ENCODE assay signal across 8 cellular contexts in the genomic region with DNA sequence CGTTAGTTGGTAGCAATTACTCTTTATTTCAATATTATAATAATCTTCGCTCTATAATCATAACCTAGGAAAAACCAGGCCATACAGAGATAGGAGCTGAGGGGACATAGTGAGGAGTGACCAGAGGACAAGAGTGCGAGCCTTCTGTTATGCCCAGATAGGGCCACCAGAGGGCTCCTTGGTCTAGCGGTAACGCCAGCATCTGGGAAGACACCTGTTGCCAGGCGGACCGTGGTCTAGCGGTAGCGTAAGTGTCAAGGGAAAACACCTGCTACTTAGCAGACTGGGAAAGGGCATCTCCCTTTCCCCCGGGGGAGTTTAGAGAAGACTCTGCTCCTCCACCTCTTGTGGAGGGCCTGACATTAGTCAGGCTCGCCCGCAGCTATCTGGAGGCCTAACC.
DNase-seq lines count a peak whose midpoint lies in the region; ATAC-seq, FAIRE-seq and TF ChIP-seq lines count a peak whose summit lies in the region.
"Not testable (repeated sequence)": the region's sequence is repeated elsewhere in the genome, so short reads cannot be mapped to it uniquely, and the experiment has no call there.

No MANE protein-coding gene starts in this region.

- H3K27ac ChIP-seq in C4-2B; RWPE1; GM12878 (ENCODE audit: control insufficient read depth, insufficient read depth); HepG2 (ENCODE audit: extremely low read length, insufficient read depth, low read length); smooth muscle cell (ENCODE audit: low read depth): not testable (repeated sequence)

- WGBS in GM12878 (ENCODE audit: insufficient coverage, insufficient replicate concordance, low lambda C conversion rate, missing lambda C conversion rate): 64% methylated on average over 12 of the region's 12 CpGs
- 17% methylated on average over 10 of the region's 12 CpGs for WGBS in HepG2 (ENCODE audit: low lambda C conversion rate)
- 36% methylated on average over 12 of the region's 12 CpGs for WGBS in smooth muscle cell (ENCODE audit: low lambda C conversion rate)

- H3K36me3 ChIP-seq in GM12878 (ENCODE audit: control insufficient read depth in 2 of 2, insufficient read depth in 2 of 2, low read length in 1 of 2); HepG2 (replicated peaks in 1 of 2; ENCODE audit: control insufficient read depth in 1 of 2, insufficient read depth in 2 of 2, low read length in 2 of 2); smooth muscle cell (ENCODE audit: low read depth): not testable (repeated sequence)

- not testable (repeated sequence) for H3K27me3 ChIP-seq in GM12878 (replicated peaks in 1 of 2; ENCODE audit: control insufficient read depth in 2 of 2, insufficient read depth in 2 of 2, low read length in 1 of 2); HepG2 (ENCODE audit: control insufficient read depth in 1 of 2, insufficient read depth in 2 of 2, low read length in 2 of 2); smooth muscle cell (ENCODE audit: low read depth)

- POLR2A ChIA-PET in RWPE1 (lab: Yijun Ruan, JAX; ENCODE audit: low non-redundant PET); GM12878 (lab: Charles Lee); HepG2 (lab: Yijun Ruan, JAX): not testable (repeated sequence)

- H3K9me3 ChIP-seq in GM12878 (replicated peaks; ENCODE audit: control insufficient read depth, insufficient read depth, low read length); HepG2 (ENCODE audit: low read length); smooth muscle cell (replicated peaks; ENCODE audit: low read depth): not testable (repeated sequence)

- not testable (repeated sequence) for H3K4me1 ChIP-seq in GM12878 (ENCODE audit: control insufficient read depth, insufficient read depth, low read length); HepG2 (ENCODE audit: insufficient read depth, low read length); smooth muscle cell (ENCODE audit: low read depth)

- not testable (repeated sequence) for H3K4me2 ChIP-seq in GM12878 (ENCODE audit: control insufficient read depth, insufficient read depth); HepG2 (ENCODE audit: low read depth, low read length); smooth muscle cell

- intact Hi-C loops in GM12878 (cut with micrococcal nuclease; ENCODE audit: unreplicated experiment) (loop anchor here (2.0 to 5.0 kb wide), 2 partner anchors 114 to 967 kb away; no protein-coding TSS in a partner anchor), Right ventricle myocardium inferior (cut with DNase I) (loop anchor here (2.0 kb wide), 1 partner anchor 116 kb away; no protein-coding TSS in a partner anchor), HepG2 (cut with micrococcal nuclease; ENCODE audit: unreplicated experiment) (loop anchor here (1.0 kb wide), 2 partner anchors 50 to 114 kb away; no protein-coding TSS in a partner anchor)

- not testable (repeated sequence) for H3K9ac ChIP-seq in GM12878 (ENCODE audit: control insufficient read depth, insufficient read depth, low read length); HepG2 (ENCODE audit: insufficient read depth, low read depth, low read length); smooth muscle cell (ENCODE audit: low read depth)

- not testable (repeated sequence) for BruUV-seq in GM12878 (replicated peaks; lab: Mats Ljungman, UMichigan); HepG2 (replicated peaks; lab: Mats Ljungman, UMichigan)

- not testable (repeated sequence) for H3K79me2 ChIP-seq in GM12878 (ENCODE audit: control insufficient read depth, insufficient read depth, low read length); HepG2 (ENCODE audit: insufficient read depth, low read length); smooth muscle cell (ENCODE audit: low read depth)

- CTCF ChIA-PET in RWPE1 (lab: Yijun Ruan, JAX): interaction anchor here (0.6 kb wide), 1 partner anchor 15 kb away, joined by 3 read pairs; no protein-coding TSS in a partner anchor
- CTCF ChIA-PET in GM12878 (lab: Yijun Ruan, JAX): interaction anchor here (0.8 to 1.5 kb wide), 7 partner anchors 9 to 115 kb away, joined by 3 to 6 read pairs (median 4); no protein-coding TSS in a partner anchor
- CTCF ChIA-PET in HepG2 (lab: Yijun Ruan, JAX; ENCODE audit: low intra/inter-chr PET ratio, low total read pairs): interaction anchor here (0.7 to 1.8 kb wide), 2 partner anchors 50 to 114 kb away, joined by 4 to 8 read pairs; no protein-coding TSS in a partner anchor

- RAD21 ChIA-PET in GM12878 (lab: Charles Lee; ENCODE audit: unreplicated experiment): interaction anchor here (1.5 kb wide), 1 partner anchor 114 kb away, joined by 4 read pairs; no protein-coding TSS in a partner anchor

- SMC1A ChIA-PET in GM12878 (lab: Charles Lee; ENCODE audit: uncharacterized antibody, unreplicated experiment): interaction anchor here (0.6 to 1.9 kb wide), 7 partner anchors 46 to 351 kb away, joined by 3 to 9 read pairs (median 3); no protein-coding TSS in a partner anchor

- H3K4me3 ChIP-seq in GM12878; HepG2 (replicated peaks in 1 of 3; ENCODE audit: insufficient read depth in 1 of 3, low read depth in 2 of 3, low read length in 3 of 3); smooth muscle cell: not testable (repeated sequence)

- TF ChIP-seq EP300 in GM12878 (IDR thresholded peaks at IDR 0.05; ENCODE audit: borderline replicate concordance in 1 of 2, control insufficient read depth in 1 of 2, low read depth in 2 of 2, low read length in 2 of 2); HepG2 (IDR thresholded peaks at IDR 0.05; ENCODE audit: low read depth in 2 of 2, low read length in 2 of 2); HepG2 (CRISPR knock-in tag; IDR thresholded peaks at IDR 0.05; ENCODE audit: borderline replicate concordance): not testable (repeated sequence)

- TF ChIP-seq RAD21 in GM12878 (IDR thresholded peaks at IDR 0.05; ENCODE audit: insufficient read depth, low read depth, low read length): peak; percentile 55
- not testable (repeated sequence) for TF ChIP-seq RAD21 in HepG2 (CRISPR knock-in tag; IDR thresholded peaks at IDR 0.05)

- not testable (repeated sequence) for ATAC-seq in GM12878, Right ventricle myocardium inferior, HepG2

- not testable (repeated sequence) for DNase-seq in GM20000 (ENCODE audit: low spot score); RWPE1 (ENCODE audit: low spot score); GM12878 (ENCODE audit: low read depth, low spot score); smooth muscle cell (lab: John Stamatoyannopoulos, UW; ENCODE audit: unreplicated experiment)
- DNase-seq in NCI-H187 (lab: John Stamatoyannopoulos, UW) (peak; percentile 1 to 6), Right ventricle myocardium inferior (ENCODE audit: missing footprints) (peak; percentile 60), HepG2 (ENCODE audit: low spot score) (peak; percentile 1)

- H4K20me1 ChIP-seq in GM12878 (ENCODE audit: control insufficient read depth, insufficient read depth); HepG2 (ENCODE audit: insufficient read depth, low read length); smooth muscle cell (ENCODE audit: low read depth): not testable (repeated sequence)

- not testable (repeated sequence) for FAIRE-seq in GM12878 (lab: Jason Lieb, UNC); HepG2 (lab: Jason Lieb, UNC)

- TF ChIP-seq CTCF in C4-2B (conservative IDR thresholded peaks at IDR 0.05) (peak; percentile 68), GM20000 (IDR thresholded peaks at IDR 0.05; ENCODE audit: extremely low read depth, missing control alignments) (peak; percentile 10), RWPE1 (conservative IDR thresholded peaks at IDR 0.05; ENCODE audit: low read depth) (0 out of 2 replicates have a peak, but pooled peaks have one; percentile 14), GM12878 (IDR thresholded peaks at IDR 0.05 in 2 of 3, conservative IDR thresholded peaks at IDR 0.05 in 1 of 3; ENCODE audit: control insufficient read depth in 2 of 3, extremely low read depth in 1 of 3, insufficient read depth in 1 of 3, low read depth in 3 of 3, low read length in 3 of 3) (peak; percentile 21 to 50 (median 28); a peak in 5 of 6 replicates), HepG2 (CRISPR knock-in tag; IDR thresholded peaks at IDR 0.05) (peak; percentile 76), smooth muscle cell (IDR thresholded peaks at IDR 0.05; ENCODE audit: borderline replicate concordance, insufficient read depth, poor library complexity, severe bottlenecking) (peak; percentile 57)

- H3F3A ChIP-seq in smooth muscle cell (ENCODE audit: low read depth): not testable (repeated sequence)

- TF ChIP-seq POLR2A in GM12878 (IDR thresholded peaks at IDR 0.05; ENCODE audit: low read depth, low read length); HepG2 (IDR thresholded peaks at IDR 0.05; ENCODE audit: insufficient read depth in 1 of 2, low read depth in 2 of 2, low read length in 2 of 2): not testable (repeated sequence)

- not testable (repeated sequence) for H2AFZ ChIP-seq in GM12878 (ENCODE audit: control insufficient read depth, low read depth, low read length); HepG2 (ENCODE audit: low read length); smooth muscle cell (ENCODE audit: low read depth)

- in situ Hi-C loops in GM12878 (cut with MboI): not testable (repeated sequence)
- in situ Hi-C loops in HepG2 (cut with HindIII; ENCODE audit: extremely low pct_ligation_motif_present, low pct_unique_long_range_greater_than_20kb): loop anchor here (10.0 kb wide), 1 partner anchor 110 kb away; no protein-coding TSS in a partner anchor

TF ChIP-seq in GM12878, 131 proteins besides CTCF, POLR2A, EP300 and RAD21 (continues in another document):
- peak; percentile 51; the same call in 1 of the 2 replicates for TF ChIP-seq TCF12 (IDR thresholded peaks at IDR 0.05; ENCODE audit: low read depth, low read length)
- 0 out of 4 replicates have a peak, but pooled peaks of 1 of the 2 experiments have one; percentile 8 for TF ChIP-seq BHLHE40 (IDR thresholded peaks at IDR 0.05; ENCODE audit: borderline replicate concordance in 1 of 2, low read depth in 2 of 2, low read length in 1 of 2)

TF ChIP-seq in HepG2, 621 proteins besides CTCF, POLR2A, EP300 and RAD21 (continues in another document):
- TF ChIP-seq SMC3 (IDR thresholded peaks at IDR 0.05; ENCODE audit: low read length): peak; percentile 33; the same call in 1 of the 2 replicates
- peak; percentile 33; the same call in 1 of the 2 replicates for TF ChIP-seq KDM2A (CRISPR knock-in tag; IDR thresholded peaks at IDR 0.05; ENCODE audit: borderline replicate concordance, low read depth)

Comparison
In these comparisons a context has a peak if more than half of its experiments do, and no peak if none do; other contexts are left out.
1. CTCF ChIP-seq: peak in every context shown above with its lines; median percentile 76 in HepG2; 68 in C4-2B; 57 in smooth muscle cell; 28 in GM12878; 14 in RWPE1; 10 in GM20000.